7 cellular contexts compared by ENCODE assay signal in the genomic region with DNA sequence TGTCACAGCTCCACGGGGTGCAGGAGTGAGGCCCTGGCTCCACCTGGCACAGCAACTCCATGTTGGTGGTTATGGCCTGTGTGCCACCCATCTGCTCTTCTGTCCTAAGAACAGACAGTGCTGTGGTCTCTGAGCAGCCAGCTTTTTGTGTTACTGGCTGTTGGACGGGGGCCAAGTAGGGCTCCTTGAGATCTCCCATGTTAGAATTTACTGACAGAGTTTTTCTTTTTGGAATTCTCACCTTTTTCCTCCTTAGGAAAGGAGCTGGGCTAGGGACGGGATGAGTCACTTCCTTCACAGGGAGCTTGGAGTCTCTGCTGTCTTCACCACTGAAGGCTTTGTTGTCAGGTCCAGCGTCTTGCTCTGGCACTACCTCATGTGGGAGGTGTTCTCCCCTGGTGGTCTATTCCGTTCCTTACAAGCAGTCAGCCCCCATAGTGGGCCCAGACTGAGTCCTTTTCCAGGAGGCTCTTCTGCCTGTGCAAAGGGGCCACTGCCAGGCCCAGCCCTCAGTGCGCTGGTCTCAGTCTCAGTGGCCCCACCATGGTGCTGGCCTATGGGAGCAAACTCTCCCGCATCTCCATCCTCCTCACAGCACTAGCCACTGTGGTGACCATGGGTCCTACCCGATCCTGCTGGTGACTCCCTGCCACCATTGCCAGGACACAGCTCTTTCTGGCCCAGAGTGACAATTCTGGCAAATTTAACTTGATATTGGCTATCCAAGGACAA. TPM values are rescaled to one million over a fixed set of nuclear protein-coding genes. Genes with fewer than 3 reads are reported as not detected.
DNase-seq lines count a peak whose midpoint lies in the region; ATAC-seq and TF ChIP-seq lines count a peak whose summit lies in the region.
"Not testable (repeated sequence)": the region's sequence is repeated elsewhere in the genome, so short reads cannot be mapped to it uniquely, and the experiment has no call there.

No MANE protein-coding gene starts in this region.

- H3K27ac ChIP-seq in GM23248; RWPE2 (ENCODE audit: poor library complexity, severe bottlenecking); naive thymus-derived CD4-positive, alpha-beta T cell (ENCODE audit: low read depth, low read length); thyroid gland: not testable (repeated sequence)

- H3K27ac Mint-ChIP-seq in naive thymus-derived CD4-positive, alpha-beta T cell = not testable (repeated sequence)

- H3K9me3 ChIP-seq in GM23248 (ENCODE audit: low read depth); RWPE2 (ENCODE audit: severe bottlenecking); naive thymus-derived CD4-positive, alpha-beta T cell (ENCODE audit: control insufficient read depth in 2 of 3, low read length in 3 of 3); thyroid gland: not testable (repeated sequence)

- intact Hi-C loops in naive thymus-derived CD4-positive, alpha-beta T cell (cut with micrococcal nuclease); thyroid gland (cut with DNase I): not testable (repeated sequence)

- H3K27me3 ChIP-seq in GM23248 (replicated peaks; ENCODE audit: insufficient read depth); RWPE2 (ENCODE audit: insufficient read depth, poor library complexity, severe bottlenecking); naive thymus-derived CD4-positive, alpha-beta T cell (ENCODE audit: control insufficient read depth in 2 of 2, insufficient read depth in 2 of 2, low read length in 2 of 2); thyroid gland: not testable (repeated sequence)

- in situ Hi-C loops in GM23248 (cut with MboI) = not testable (repeated sequence)

- not testable (repeated sequence) for H3K4me1 ChIP-seq in GM23248 (ENCODE audit: insufficient read depth); RWPE2 (ENCODE audit: insufficient read depth, poor library complexity, severe bottlenecking); naive thymus-derived CD4-positive, alpha-beta T cell (ENCODE audit: control insufficient read depth in 2 of 2, insufficient read depth in 2 of 2, low read length in 2 of 2); thyroid gland

- H3K27me3 Mint-ChIP-seq in naive thymus-derived CD4-positive, alpha-beta T cell = not testable (repeated sequence)

- not testable (repeated sequence) for H3F3A ChIP-seq in GM23248 (ENCODE audit: insufficient read depth)

- H3K4me2 ChIP-seq in GM23248 (ENCODE audit: unreplicated experiment) = not testable (repeated sequence)

- not testable (repeated sequence) for H3K36me3 Mint-ChIP-seq in naive thymus-derived CD4-positive, alpha-beta T cell

- H3K79me2 ChIP-seq in GM23248 (ENCODE audit: insufficient read depth) = not testable (repeated sequence)

- not testable (repeated sequence) for H2AFZ ChIP-seq in GM23248

- WGBS in GM23248 (ENCODE audit: low coverage in 1 of 2, low lambda C conversion rate in 2 of 2, missing lambda C conversion rate in 2 of 2), 2 experiments = 76 to 83% methylated on average over 7 to 8 of the region's 8 CpGs
- 70 to 82% methylated on average over 4 to 6 of the region's 8 CpGs for WGBS in thyroid gland, 2 donors

- H3K9ac ChIP-seq in GM23248 = not testable (repeated sequence)

- not testable (repeated sequence) for TF ChIP-seq POLR2A in thyroid gland (IDR thresholded peaks at IDR 0.05)

- H3K36me3 ChIP-seq in GM23248 (ENCODE audit: low read depth); RWPE2 (ENCODE audit: low read depth); naive thymus-derived CD4-positive, alpha-beta T cell (ENCODE audit: control insufficient read depth in 2 of 3, insufficient read depth in 3 of 3, low read length in 3 of 3); thyroid gland: not testable (repeated sequence)

- H3K4me3 ChIP-seq in GM23248; RWPE2 (ENCODE audit: severe bottlenecking); naive thymus-derived CD4-positive, alpha-beta T cell (ENCODE audit: low read length); thyroid gland (replicated peaks in 1 of 3): not testable (repeated sequence)

- not testable (repeated sequence) for TF ChIP-seq CTCF in RWPE2 (IDR thresholded peaks at IDR 0.05; ENCODE audit: poor library complexity, severe bottlenecking); thyroid gland (IDR thresholded peaks at IDR 0.05)

- H3K4me1 Mint-ChIP-seq in naive thymus-derived CD4-positive, alpha-beta T cell = not testable (repeated sequence)

- not testable (repeated sequence) for H4K20me1 ChIP-seq in GM23248 (ENCODE audit: insufficient read depth)

- POLR2A ChIA-PET in naive thymus-derived CD4-positive, alpha-beta T cell (lab: Charles Lee) = not testable (repeated sequence)

- ATAC-seq in RWPE2 (ENCODE audit: low read depth) = peak; percentile 76
- peak; percentile 34 for ATAC-seq in naive thymus-derived CD4-positive, alpha-beta T cell

- H3K9me3 Mint-ChIP-seq in naive thymus-derived CD4-positive, alpha-beta T cell = not testable (repeated sequence)

- DNase-seq in GM23248 (peak; percentile 3), NCI-H1694 (lab: John Stamatoyannopoulos, UW) (peak; percentile 42), NCI-H524 treated with DMSO at 0.1 percent for 48 hours (lab: John Stamatoyannopoulos, UW) (peak; percentile 16), cerebellar cortex (ENCODE audit: low spot score) (peak; percentile 72), thyroid gland (peak; percentile 44 to 57)
- DNase-seq in RWPE2 (ENCODE audit: low spot score); naive thymus-derived CD4-positive, alpha-beta T cell: not testable (repeated sequence)

- not testable (repeated sequence) for H3K9me2 ChIP-seq in GM23248 (ENCODE audit: insufficient read depth)

- H3K4me3 Mint-ChIP-seq in naive thymus-derived CD4-positive, alpha-beta T cell = not testable (repeated sequence)

- CTCF ChIA-PET in naive thymus-derived CD4-positive, alpha-beta T cell (lab: Charles Lee) = not testable (repeated sequence)

RNA-seq across cellular contexts. Expression of a gene that starts 23.7 kb away (rescaled TPM):
- total RNA-seq in GM23248 (2014; rRNA removed; shearing (Covaris generic)) = 4.4 and 21.1 TPM in 2 replicates
- polyA plus RNA-seq in GM23248 (2016; fragmentation: Nextera tagmentation; extraction: Ambion mirVana) = 9.9 and 10.8 TPM in 2 replicates
- 10 to 100 TPM in 3 of 5 experiments, 1 to 10 TPM in 2; 2.9 to 19.7 (median 14.0) TPM for total RNA-seq in naive thymus-derived CD4-positive, alpha-beta T cell
- polyA plus RNA-seq in naive thymus-derived CD4-positive, alpha-beta T cell = 1 to 10 TPM; 8.4 to 9.9 TPM
- 10 to 100 TPM; 20.3 to 46.7 (median 34.4) TPM for total RNA-seq in thyroid gland
